ENCODE assay signal across 1 cellular context in the genomic region with DNA sequence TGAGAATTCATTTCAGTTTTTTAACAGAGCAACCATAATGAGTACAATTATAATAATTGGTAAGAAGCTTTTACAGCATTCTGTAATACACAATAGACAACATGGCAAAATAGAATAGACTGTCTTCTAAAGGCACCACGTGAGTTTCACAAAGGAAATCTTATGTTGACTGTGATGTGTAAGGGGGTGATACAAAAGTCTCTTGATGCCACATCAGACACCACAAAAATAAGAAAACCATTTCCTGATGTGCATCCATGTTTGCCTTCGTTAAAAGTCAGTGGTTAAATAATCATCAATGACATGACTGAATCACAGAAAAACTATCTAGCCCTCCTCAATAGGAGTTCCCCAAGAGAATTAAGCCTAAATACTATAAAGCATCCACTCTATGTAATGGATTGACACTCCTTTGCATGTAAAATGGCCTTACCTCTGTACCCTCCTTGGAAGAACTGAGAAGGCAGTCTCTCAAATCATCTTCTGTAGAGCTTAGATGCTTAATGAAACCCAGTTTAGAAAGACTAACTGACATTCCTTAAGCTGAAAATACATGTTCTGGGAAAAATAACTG.
TF ChIP-seq lines count a peak whose summit lies in the region.

No MANE protein-coding gene starts in this region.

TF ChIP-seq in GM23338, 12 proteins besides CTCF, POLR2A, EP300 and RAD21 (continued from another document):
- TF ChIP-seq, protein P1, sequence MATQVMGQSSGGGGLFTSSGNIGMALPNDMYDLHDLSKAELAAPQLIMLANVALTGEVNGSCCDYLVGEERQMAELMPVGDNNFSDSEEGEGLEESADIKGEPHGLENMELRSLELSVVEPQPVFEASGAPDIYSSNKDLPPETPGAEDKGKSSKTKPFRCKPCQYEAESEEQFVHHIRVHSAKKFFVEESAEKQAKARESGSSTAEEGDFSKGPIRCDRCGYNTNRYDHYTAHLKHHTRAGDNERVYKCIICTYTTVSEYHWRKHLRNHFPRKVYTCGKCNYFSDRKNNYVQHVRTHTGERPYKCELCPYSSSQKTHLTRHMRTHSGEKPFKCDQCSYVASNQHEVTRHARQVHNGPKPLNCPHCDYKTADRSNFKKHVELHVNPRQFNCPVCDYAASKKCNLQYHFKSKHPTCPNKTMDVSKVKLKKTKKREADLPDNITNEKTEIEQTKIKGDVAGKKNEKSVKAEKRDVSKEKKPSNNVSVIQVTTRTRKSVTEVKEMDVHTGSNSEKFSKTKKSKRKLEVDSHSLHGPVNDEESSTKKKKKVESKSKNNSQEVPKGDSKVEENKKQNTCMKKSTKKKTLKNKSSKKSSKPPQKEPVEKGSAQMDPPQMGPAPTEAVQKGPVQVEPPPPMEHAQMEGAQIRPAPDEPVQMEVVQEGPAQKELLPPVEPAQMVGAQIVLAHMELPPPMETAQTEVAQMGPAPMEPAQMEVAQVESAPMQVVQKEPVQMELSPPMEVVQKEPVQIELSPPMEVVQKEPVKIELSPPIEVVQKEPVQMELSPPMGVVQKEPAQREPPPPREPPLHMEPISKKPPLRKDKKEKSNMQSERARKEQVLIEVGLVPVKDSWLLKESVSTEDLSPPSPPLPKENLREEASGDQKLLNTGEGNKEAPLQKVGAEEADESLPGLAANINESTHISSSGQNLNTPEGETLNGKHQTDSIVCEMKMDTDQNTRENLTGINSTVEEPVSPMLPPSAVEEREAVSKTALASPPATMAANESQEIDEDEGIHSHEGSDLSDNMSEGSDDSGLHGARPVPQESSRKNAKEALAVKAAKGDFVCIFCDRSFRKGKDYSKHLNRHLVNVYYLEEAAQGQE (IDR thresholded peaks at IDR 0.05; ENCODE audit: unreplicated experiment): no peak
TF ChIP-seq in GM23338: peak in this region for 0.
